ENCODE assay signal across 21 cellular contexts in the genomic region with DNA sequence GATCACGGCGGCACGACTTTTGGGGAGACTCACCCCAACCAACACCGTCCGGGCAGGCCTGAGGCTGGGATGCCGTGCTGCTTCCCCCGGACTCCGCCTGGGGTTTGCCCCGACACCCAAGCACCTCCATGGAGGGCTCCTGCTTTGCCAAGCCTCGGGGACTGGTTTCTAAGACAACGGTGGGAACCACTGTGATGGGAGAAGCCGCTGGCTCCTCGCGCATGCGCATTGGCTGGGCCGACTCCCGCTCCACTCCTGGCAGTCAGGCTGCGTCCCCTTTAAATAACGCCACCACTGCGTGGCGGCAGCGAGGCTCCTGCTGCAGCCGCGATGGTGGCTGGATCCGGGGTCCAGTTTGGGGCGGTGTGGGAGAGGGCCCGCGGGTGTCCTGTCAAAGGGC.
"Had no signal": no experiment of that assay in that cellular context is flagged by ENCODE, and none has a peak within 500 bp of the region (broad histone marks: within the 10 kb centered on the region; RNA-seq: fewer than 3 reads in every experiment).

No MANE protein-coding gene starts in this region.

- H3K4me1 ChIP-seq: breast epithelium had no signal

- H3K27ac ChIP-seq: breast epithelium, PC-9 had no signal

- H3K4me3 ChIP-seq: breast epithelium, MG63, PC-9 had no signal

- H3K9me3 ChIP-seq: MG63 had no signal

- ATAC-seq: activated CD8-positive, alpha-beta memory T cell treated with anti-CD3 and anti-CD28 coated beads, Interleukin-2, amount 10 ng/mL, durations not matched to agents 7 days and 5 days had no signal

- H3K36me3 ChIP-seq: breast epithelium, MG63 had no signal

- DNase-seq: activated B cell treated with CpG ODN at 0.5 μM for 24 hours; activated CD4-positive, alpha-beta T cell treated with anti-CD3 and anti-CD28 coated beads for 1 hour; activated CD4-positive, alpha-beta T cell treated with anti-CD3 and anti-CD28 coated beads, Interleukin-2, amount 10 ng/mL, durations not matched to agents 24 days and 14 days; activated CD4-positive, alpha-beta T cell treated with anti-CD3 and anti-CD28 coated beads, Interleukin-2, amount 50 U/mL, for 48 hours; activated CD8-positive, alpha-beta memory T cell treated with anti-CD3 and anti-CD28 coated beads, Interleukin-2, amount 10 ng/mL, durations not matched to agents 7 days and 5 days; activated effector memory CD4-positive, alpha-beta T cell treated with Interleukin-2 at 50 U/mL for 16 hours; activated naive CD4-positive, alpha-beta T cell; activated T-cell treated with anti-CD3 and anti-CD28 coated beads, Interleukin-2, amount 50 U/mL, for 24 hours; caudate nucleus; MG63; MV-4-11; NCI-H1092 treated with DMSO at 0.1 percent for 48 hours; NCI-H146; NCI-H187 treated with DMSO at 0.1 percent for 48 hours; NCI-H2081 treated with DMSO at 0.1 percent for 48 hours; NCI-H446 treated with DMSO at 0.1 percent for 48 hours; NCI-H524 treated with DMSO at 0.1 percent for 48 hours; PC-9; SHP77 treated with DMSO at 0.1 percent for 48 hours; T-helper 1 cell had no signal

- H3K27me3 ChIP-seq: breast epithelium, MG63 had no signal

- H2AFZ ChIP-seq: PC-9 had no signal

- H3K4me2 ChIP-seq: PC-9 had no signal
